Comparison of ENCODE assay signal across 20 cellular contexts in the genomic region with DNA sequence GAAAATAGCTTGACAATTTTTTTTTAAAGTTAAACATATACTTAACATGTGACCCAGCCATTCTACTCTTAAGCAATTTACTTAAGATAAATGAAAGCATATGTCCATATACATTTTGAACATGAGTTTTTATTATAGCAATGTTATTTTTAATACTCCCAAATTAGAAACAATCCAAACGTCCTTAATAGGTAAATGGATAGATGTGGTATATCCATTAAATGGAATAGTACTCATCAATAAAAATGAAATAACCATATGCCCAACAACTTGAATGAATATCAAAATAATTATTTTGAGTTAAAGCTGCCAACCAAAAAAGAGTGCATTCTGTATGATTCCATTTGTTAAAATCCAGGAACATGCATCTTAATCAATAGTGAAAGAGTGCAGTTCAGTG. TPM values are rescaled to one million over a fixed set of nuclear protein-coding genes. Genes with fewer than 3 reads are reported as not detected.
DNase-seq lines count a peak whose midpoint lies in the region; ATAC-seq and TF ChIP-seq lines count a peak whose summit lies in the region.
"Had no signal": no experiment of that assay in that cellular context is flagged by ENCODE, and none has a peak within 500 bp of the region (broad histone marks: within the 10 kb centered on the region; RNA-seq: fewer than 3 reads in every experiment).

No MANE protein-coding gene starts in this region.

- H3K27me3 ChIP-seq in SK-N-SH (ENCODE audit: insufficient read depth) = no peaks in the 10 kb centered on the region
- H3K27me3 ChIP-seq: BLaER1 had no signal

- no peak for TF ChIP-seq EP300 in SK-N-SH (IDR thresholded peaks at IDR 0.05; ENCODE audit: borderline replicate concordance in 1 of 2, low read depth in 1 of 2, low read length in 1 of 2)

- H3K36me3 ChIP-seq in SK-N-SH (replicated peaks in 1 of 2; ENCODE audit: control insufficient read depth in 1 of 2, insufficient read depth in 2 of 2, low read length in 1 of 2) = peaks cover 0 to 7% of the 10 kb centered on the region in 2 experiments
- H3K36me3 ChIP-seq: BLaER1 had no signal

- H3K27ac Mint-ChIP-seq in stimulated activated naive CD8-positive, alpha-beta T cell treated with anti-CD3 and anti-CD28 coated beads, Interleukin-15, Interleukin-2, amounts not matched to agents 100 ng/mL and 50 ng/mL, for 24 hours = peak overlapping the region; percentile 90
- peak overlapping the region; percentile 93 for H3K27ac Mint-ChIP-seq in activated T-helper 17 cell treated with anti-CD3 and anti-CD28 coated beads, Interleukin-2, amount 50 U/mL, for 72 hours
- H3K27ac Mint-ChIP-seq: B cell had no signal

- H3K4me1 ChIP-seq in SK-N-SH (ENCODE audit: control insufficient read depth in 1 of 2, insufficient read depth in 2 of 2, low read depth in 1 of 2, low read length in 1 of 2) = no peaks in the 10 kb centered on the region; a peak in 1 of 4 replicates
- H3K4me1 ChIP-seq: BLaER1 had no signal

- H4K20me1 ChIP-seq in SK-N-SH (ENCODE audit: insufficient read depth) = peaks cover 5% of the 10 kb centered on the region; the same call in 1 of the 2 replicates

- no peak overlapping the region for H3K27ac ChIP-seq in SK-N-SH (ENCODE audit: low read depth in 2 of 2, low read length in 1 of 2)
- H3K27ac ChIP-seq: 22Rv1, BLaER1, C4-2B had no signal

- peaks cover 75% of the 10 kb centered on the region for H3K4me1 Mint-ChIP-seq in stimulated activated naive CD8-positive, alpha-beta T cell treated with anti-CD3 and anti-CD28 coated beads, Interleukin-15, Interleukin-2, amounts not matched to agents 100 ng/mL and 50 ng/mL, for 24 hours (ENCODE audit: low read depth)
- H3K4me1 Mint-ChIP-seq in activated T-helper 17 cell treated with anti-CD3 and anti-CD28 coated beads, Interleukin-2, amount 50 U/mL, for 72 hours = peaks cover 38% of the 10 kb centered on the region

- no peak overlapping the region for H3K4me2 ChIP-seq in SK-N-SH
- H3K4me2 ChIP-seq: BLaER1 had no signal

- no peak for DNase-seq in SK-N-SH
- no peak for DNase-seq in stimulated activated naive CD8-positive, alpha-beta T cell treated with anti-CD3 and anti-CD28 coated beads, Interleukin-15, Interleukin-2, amounts not matched to agents 100 U/mL and 50 U/mL, for 24 hours
- no peak for DNase-seq in COLO829 (ENCODE audit: low spot score)
- no peak for DNase-seq in H4 (ENCODE audit: low spot score)
- DNase-seq: Calu3; CD4-positive, alpha-beta T cell; CD8-positive, alpha-beta memory T cell; COR-L47; DMS53; DMS79 treated with DMSO at 0.1 percent for 48 hours; GOT3; H7; HCEC 1CT had no signal

- TF ChIP-seq CTCF in SK-N-SH (IDR thresholded peaks at IDR 0.05) = no peak

- 51% methylated on average over 1 of the region's 1 CpG for WGBS in SK-N-SH (ENCODE audit: low lambda C conversion rate)

- no peaks in the 10 kb centered on the region for H3K9me3 ChIP-seq in SK-N-SH

- H3K9me3 Mint-ChIP-seq in stimulated activated naive CD8-positive, alpha-beta T cell treated with anti-CD3 and anti-CD28 coated beads, Interleukin-15, Interleukin-2, amounts not matched to agents 100 ng/mL and 50 ng/mL, for 24 hours = peaks cover 6% of the 10 kb centered on the region
- peaks cover 3% of the 10 kb centered on the region for H3K9me3 Mint-ChIP-seq in activated T-helper 17 cell treated with anti-CD3 and anti-CD28 coated beads, Interleukin-2, amount 50 U/mL, for 72 hours
- H3K9me3 Mint-ChIP-seq: CD4-positive, alpha-beta T cell; CD8-positive, alpha-beta memory T cell had no signal

- H3F3A ChIP-seq in SK-N-SH (replicated peaks; ENCODE audit: insufficient read depth) = peaks cover 5% of the 10 kb centered on the region

- H3K9me2 ChIP-seq in SK-N-SH = no peaks in the 10 kb centered on the region

- TF ChIP-seq RAD21 in SK-N-SH (IDR thresholded peaks at IDR 0.05; ENCODE audit: low read length) = no peak

- POLR2A ChIA-PET in SK-N-SH (lab: Yijun Ruan, JAX) = interaction anchor here (0.7 kb wide), 1 partner anchor 391 kb away, joined by 3 read pairs; no protein-coding TSS in a partner anchor

- CTCF ChIA-PET in SK-N-SH (lab: Yijun Ruan, JAX) = interaction anchor here (0.6 to 1.6 kb wide), 3 partner anchors 13 to 110 kb away, joined by 4 to 6 read pairs (median 5); no protein-coding TSS in a partner anchor

- H3K36me3 Mint-ChIP-seq in stimulated activated naive CD8-positive, alpha-beta T cell treated with anti-CD3 and anti-CD28 coated beads, Interleukin-15, Interleukin-2, amounts not matched to agents 100 ng/mL and 50 ng/mL, for 24 hours (ENCODE audit: low read depth) = peaks cover 5% of the 10 kb centered on the region
- H3K36me3 Mint-ChIP-seq in activated T-helper 17 cell treated with anti-CD3 and anti-CD28 coated beads, Interleukin-2, amount 50 U/mL, for 72 hours (ENCODE audit: low read depth) = peaks cover 11% of the 10 kb centered on the region

- no peaks in the 10 kb centered on the region for H3K27me3 Mint-ChIP-seq in stimulated activated naive CD8-positive, alpha-beta T cell treated with anti-CD3 and anti-CD28 coated beads, Interleukin-15, Interleukin-2, amounts not matched to agents 100 ng/mL and 50 ng/mL, for 24 hours
- no peaks in the 10 kb centered on the region for H3K27me3 Mint-ChIP-seq in activated T-helper 17 cell treated with anti-CD3 and anti-CD28 coated beads, Interleukin-2, amount 50 U/mL, for 72 hours
- H3K27me3 Mint-ChIP-seq: B cell; CD4-positive, alpha-beta T cell; CD8-positive, alpha-beta memory T cell had no signal

- no peak overlapping the region for H3K4me3 Mint-ChIP-seq in stimulated activated naive CD8-positive, alpha-beta T cell treated with anti-CD3 and anti-CD28 coated beads, Interleukin-15, Interleukin-2, amounts not matched to agents 100 ng/mL and 50 ng/mL, for 24 hours
- H3K4me3 Mint-ChIP-seq in activated T-helper 17 cell treated with anti-CD3 and anti-CD28 coated beads, Interleukin-2, amount 50 U/mL, for 72 hours = peak overlapping the region; percentile 66
- H3K4me3 Mint-ChIP-seq: B cell; CD4-positive, alpha-beta T cell had no signal

- H3K9ac ChIP-seq in SK-N-SH = no peak overlapping the region
- H3K9ac ChIP-seq: BLaER1 had no signal

- H3K4me3 ChIP-seq in SK-N-SH (ENCODE audit: low read depth in 2 of 2, low read length in 1 of 2) = no peak overlapping the region; a peak in 1 of 4 replicates
- H3K4me3 ChIP-seq: BLaER1 had no signal

- H3K79me2 ChIP-seq in SK-N-SH (ENCODE audit: insufficient read depth) = peaks cover 49% of the 10 kb centered on the region

- H2AFZ ChIP-seq in SK-N-SH (ENCODE audit: low read depth) = no peak overlapping the region

- ATAC-seq in SK-N-SH treated with all-trans-retinoic acid at 6 μM for 48 hours = no peak
- ATAC-seq in stimulated activated naive CD8-positive, alpha-beta T cell treated with anti-CD3 and anti-CD28 coated beads, Interleukin-15, Interleukin-2, amounts not matched to agents 100 U/mL and 50 U/mL, for 24 hours = no peak
- no peak for ATAC-seq in activated T-helper 17 cell treated with anti-CD3 and anti-CD28 coated beads, Interleukin-2, amount 50 U/mL, for 72 hours (replicated peaks)

TF ChIP-seq in SK-N-SH treated with all-trans-retinoic acid at 6 μM for 48 hours, 23 proteins besides CTCF, POLR2A, EP300 and RAD21:
- TF ChIP-seq ZNF8 (CRISPR knock-in tag; IDR thresholded peaks at IDR 0.05) (peak; percentile 97), ZNF70 (CRISPR knock-in tag; IDR thresholded peaks at IDR 0.05) (no peak)

TF ChIP-seq in SK-N-SH, 30 proteins besides CTCF, POLR2A, EP300 and RAD21 (continues in another document):
- TF ChIP-seq ELF1 (IDR thresholded peaks at IDR 0.05) (no peak), GATA2 (CRISPR knock-in tag; IDR thresholded peaks at IDR 0.05) (no peak), IRF3 (IDR thresholded peaks at IDR 0.05; ENCODE audit: low read depth, low read length) (no peak), JUND (IDR thresholded peaks at IDR 0.05) (no peak), USF2 (IDR thresholded peaks at IDR 0.05; ENCODE audit: borderline replicate concordance, low read depth, low read length) (no peak), FOSL2 (IDR thresholded peaks at IDR 0.05; ENCODE audit: borderline replicate concordance, low read depth) (no peak), MEF2A (IDR thresholded peaks at IDR 0.05; ENCODE audit: borderline replicate concordance, low read depth) (no peak), YY1 (IDR thresholded peaks at IDR 0.05; ENCODE audit: low read depth) (no peak), FOXM1 (IDR thresholded peaks at IDR 0.05; ENCODE audit: low read depth) (no peak), SIN3A (IDR thresholded peaks at IDR 0.05; ENCODE audit: borderline replicate concordance, low read depth, low read length) (no peak), RXRA (IDR thresholded peaks at IDR 0.05; ENCODE audit: borderline replicate concordance, low read depth) (no peak)
- TF ChIP-seq, protein P1, sequence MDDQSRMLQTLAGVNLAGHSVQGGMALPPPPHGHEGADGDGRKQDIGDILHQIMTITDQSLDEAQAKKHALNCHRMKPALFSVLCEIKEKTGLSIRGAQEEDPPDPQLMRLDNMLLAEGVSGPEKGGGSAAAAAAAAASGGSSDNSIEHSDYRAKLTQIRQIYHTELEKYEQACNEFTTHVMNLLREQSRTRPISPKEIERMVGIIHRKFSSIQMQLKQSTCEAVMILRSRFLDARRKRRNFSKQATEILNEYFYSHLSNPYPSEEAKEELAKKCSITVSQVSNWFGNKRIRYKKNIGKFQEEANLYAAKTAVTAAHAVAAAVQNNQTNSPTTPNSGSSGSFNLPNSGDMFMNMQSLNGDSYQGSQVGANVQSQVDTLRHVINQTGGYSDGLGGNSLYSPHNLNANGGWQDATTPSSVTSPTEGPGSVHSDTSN (IDR thresholded peaks at IDR 0.05) = no peak

RNA-seq across cellular contexts. Expression of gene NCOA1, which starts 29.1 kb away (rescaled TPM):
- polyA plus RNA-seq in SK-N-SH (2012; rRNA removed) = 10.7 and 13.1 TPM in 2 replicates
- 10.1 and 12.0 TPM in 2 replicates for polyA plus RNA-seq in SK-N-SH (2012; cell fraction: cytosol; rRNA removed)
- 10.0 and 17.1 TPM in 2 replicates for polyA plus RNA-seq in SK-N-SH (2012; cell fraction: nucleus; rRNA removed)
- 10 to 100 TPM; 27.5 to 29.7 TPM for total RNA-seq in activated T-helper 17 cell treated with anti-CD3 and anti-CD28 coated beads, Interleukin-2, amount 50 U/mL, for 72 hours
- 4.7 and 5.6 TPM in 2 replicates for total RNA-seq in H4 (2014; rRNA removed; shearing (Covaris generic))
